ENCODE assay signal across 8 cellular contexts in the genomic region with DNA sequence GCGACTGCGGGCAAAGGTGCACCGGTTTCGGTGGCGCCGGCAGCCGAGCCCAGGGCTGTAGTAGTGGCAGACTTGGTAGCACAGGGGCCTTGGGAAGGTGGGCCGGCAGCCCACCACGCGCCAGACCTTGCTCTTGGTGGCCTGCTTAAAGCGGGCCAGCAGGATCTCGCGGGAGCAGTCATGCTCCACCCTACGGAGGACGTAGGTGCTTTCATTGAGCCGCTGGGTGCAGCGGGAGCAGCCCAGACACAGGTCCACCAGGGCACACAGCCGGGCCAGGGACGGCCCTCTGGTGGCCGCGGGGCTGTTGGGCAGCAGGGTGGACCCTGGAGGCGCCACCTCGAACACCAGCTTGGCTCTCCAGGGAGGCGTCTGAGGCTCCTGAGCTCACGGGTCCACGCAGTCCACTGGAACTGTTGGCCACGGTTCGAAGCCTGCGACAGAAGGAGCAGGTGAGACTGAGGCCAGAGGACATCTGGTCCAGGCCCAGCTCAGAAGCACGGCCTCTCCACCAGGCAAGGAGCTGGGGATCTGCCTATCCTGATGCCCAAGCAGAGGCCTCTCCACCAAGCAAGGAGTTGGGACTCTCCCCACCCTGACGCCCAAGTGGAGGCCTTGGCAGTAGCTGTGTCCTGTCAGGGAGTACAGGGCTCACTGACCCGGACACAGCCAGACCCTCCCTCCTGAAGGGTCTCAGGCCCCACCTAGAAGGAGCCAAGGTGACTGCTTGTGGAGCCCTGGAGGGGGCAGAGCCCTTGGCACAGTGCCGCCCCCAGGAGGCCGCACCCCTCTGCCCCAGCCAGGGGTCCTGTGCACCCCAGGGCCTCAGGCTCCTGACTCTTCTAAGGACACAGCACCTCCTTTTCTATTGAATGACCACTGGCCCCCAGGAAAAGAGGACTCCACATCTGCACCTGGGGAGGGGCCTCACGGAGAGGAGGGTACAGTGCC. TPM values are rescaled to one million over a fixed set of nuclear protein-coding genes. Genes with fewer than 3 reads are reported as not detected.
DNase-seq lines count a peak whose midpoint lies in the region; ATAC-seq and TF ChIP-seq lines count a peak whose summit lies in the region.

No MANE protein-coding gene starts in this region.

- DNase-seq in SJSA1 (ENCODE audit: low read depth in 1 of 2, low spot score in 2 of 2), result no peak
- no peak for DNase-seq in fibroblast of pulmonary artery (ENCODE audit: low read depth)
- no peak for DNase-seq in sigmoid colon
- no peak for DNase-seq in RPMI8226
- no peak for DNase-seq in pons (ENCODE audit: low spot score)
- DNase-seq in cerebellar nuclear complex (lab: John Stamatoyannopoulos, UW), result no peak

- WGBS in sigmoid colon, 2 donors, result 81 to 85% methylated on average over 35 of the region's 35 CpGs

- TF ChIP-seq POLR2A in sigmoid colon (IDR thresholded peaks at IDR 0.05), result no peak

- H3K4me3 ChIP-seq in SJSA1 (peak overlapping the region; percentile 60), fibroblast of pulmonary artery (replicated peaks; ENCODE audit: low read depth, low read length) (peak overlapping the region; percentile 81), sigmoid colon (peak overlapping the region; percentile 88 to 97 (median 92))

- no peak for ATAC-seq in HG03565 (IDR thresholded peaks at IDR 0.05; ENCODE audit: unreplicated experiment)

- TF ChIP-seq CTCF in GM12873 (IDR thresholded peaks at IDR 0.05; ENCODE audit: insufficient read depth, low read depth, low read length, missing control alignments), result peak; percentile 21
- peak; percentile 7 for TF ChIP-seq CTCF in fibroblast of pulmonary artery (IDR thresholded peaks at IDR 0.05; ENCODE audit: low read length, missing control alignments)
- no peak for TF ChIP-seq CTCF in sigmoid colon (IDR thresholded peaks at IDR 0.05)

- H3K4me1 ChIP-seq in SJSA1 (replicated peaks), result peaks cover 15% of the 10 kb centered on the region
- peaks cover 0 to 29% (median 27%) of the 10 kb centered on the region in 4 donors for H3K4me1 ChIP-seq in sigmoid colon

- H3K36me3 ChIP-seq in SJSA1 (peaks cover 15% of the 10 kb centered on the region), sigmoid colon (peaks cover 0 to 10% (median 0%) of the 10 kb centered on the region in 4 donors)

- no peak for TF ChIP-seq EP300 in sigmoid colon (IDR thresholded peaks at IDR 0.05)

- intact Hi-C loops in sigmoid colon (cut with DNase I), result loop anchor here (1.0 to 5.0 kb wide), 2 partner anchors 35 to 79 kb away; a partner anchor contains a TSS

- H3K27ac ChIP-seq in SJSA1 (peak overlapping the region; percentile 60; the same call in 1 of the 2 replicates), sigmoid colon (peak overlapping the region; percentile 78 to 87 (median 81))

- H3K9me3 ChIP-seq in SJSA1 (replicated peaks) (no peaks in the 10 kb centered on the region), sigmoid colon (no peaks in the 10 kb centered on the region)

- H3K27me3 ChIP-seq in SJSA1 (replicated peaks), result no peaks in the 10 kb centered on the region
- H3K27me3 ChIP-seq in sigmoid colon, result no peaks in the 10 kb centered on the region

RNA-seq across cellular contexts. Expression of a gene that starts 1.0 kb away (rescaled TPM):
- 14.3 and 17.8 TPM in 2 replicates for total RNA-seq in SJSA1 (2014; rRNA removed; shearing (Covaris generic))
- total RNA-seq in sigmoid colon, result 10 to 100 TPM in 3 of 4 donors, 1 to 10 TPM in 1; 9.5 to 48.1 (median 15.4) TPM
- 10 to 100 TPM in 1 of 3 donors, 1 to 10 TPM in 2; 1.2 to 38.4 (median 3.5) TPM for polyA plus RNA-seq in sigmoid colon

RNA-seq across cellular contexts. Expression of a gene that starts 19.1 kb away (rescaled TPM):
- total RNA-seq in SJSA1 (2014; rRNA removed; shearing (Covaris generic)), result 0.11 TPM in 1 of 2 replicates, not detected in the other
- total RNA-seq in sigmoid colon, result under 1 TPM; 0.16 to 0.55 (median 0.45) TPM
- under 1 TPM in 2 of 3 donors, not detected in 1; under 0.01 to 0.47 TPM for polyA plus RNA-seq in sigmoid colon

RNA-seq across cellular contexts. Expression of a gene that starts 25.5 kb away (rescaled TPM):
- total RNA-seq in SJSA1 (2014; rRNA removed; shearing (Covaris generic)), result not detected in 2 replicates
- not detected for total RNA-seq in sigmoid colon
- polyA plus RNA-seq in sigmoid colon, result 1 to 10 TPM in 1 of 3 donors, under 1 TPM in 1, not detected in 1; 0.19 to 2.4 TPM

RNA-seq across cellular contexts. Expression of a gene that starts 35.9 kb away (rescaled TPM):
- not detected in 2 replicates for total RNA-seq in SJSA1 (2014; rRNA removed; shearing (Covaris generic))
- under 1 TPM in 2 of 4 donors, not detected in 2; 0.28 to 0.36 TPM for total RNA-seq in sigmoid colon
- 10 to 100 TPM; 59.5 to 80.7 (median 73.3) TPM for polyA plus RNA-seq in sigmoid colon

RNA-seq across cellular contexts. Expression of a gene that starts 52.5 kb away (rescaled TPM):
- total RNA-seq in SJSA1 (2014; rRNA removed; shearing (Covaris generic)), result 47.2 and 56.7 TPM in 2 replicates
- total RNA-seq in sigmoid colon, result 100 to 1,000 TPM in 3 of 4 donors, 10 to 100 TPM in 1; 82.8 to 244 (median 146) TPM
- 1,000 to 10,000 TPM in 2 of 3 donors, 100 to 1,000 TPM in 1; 658 to 1,688 (median 1,153) TPM for polyA plus RNA-seq in sigmoid colon

Comparison
In these comparisons a context has a peak if more than half of its experiments do, and no peak if none do; other contexts are left out.
1. CTCF ChIP-seq: peak in GM12873 (single experiment) and fibroblast of pulmonary artery (single experiment); none in sigmoid colon (0 of 4).
2. Peak in every context shown above with its lines, with median percentiles within 50 percentile points of each other: H3K4me3 ChIP-seq.